ENCODE assay signal across 8 cellular contexts in the genomic region with DNA sequence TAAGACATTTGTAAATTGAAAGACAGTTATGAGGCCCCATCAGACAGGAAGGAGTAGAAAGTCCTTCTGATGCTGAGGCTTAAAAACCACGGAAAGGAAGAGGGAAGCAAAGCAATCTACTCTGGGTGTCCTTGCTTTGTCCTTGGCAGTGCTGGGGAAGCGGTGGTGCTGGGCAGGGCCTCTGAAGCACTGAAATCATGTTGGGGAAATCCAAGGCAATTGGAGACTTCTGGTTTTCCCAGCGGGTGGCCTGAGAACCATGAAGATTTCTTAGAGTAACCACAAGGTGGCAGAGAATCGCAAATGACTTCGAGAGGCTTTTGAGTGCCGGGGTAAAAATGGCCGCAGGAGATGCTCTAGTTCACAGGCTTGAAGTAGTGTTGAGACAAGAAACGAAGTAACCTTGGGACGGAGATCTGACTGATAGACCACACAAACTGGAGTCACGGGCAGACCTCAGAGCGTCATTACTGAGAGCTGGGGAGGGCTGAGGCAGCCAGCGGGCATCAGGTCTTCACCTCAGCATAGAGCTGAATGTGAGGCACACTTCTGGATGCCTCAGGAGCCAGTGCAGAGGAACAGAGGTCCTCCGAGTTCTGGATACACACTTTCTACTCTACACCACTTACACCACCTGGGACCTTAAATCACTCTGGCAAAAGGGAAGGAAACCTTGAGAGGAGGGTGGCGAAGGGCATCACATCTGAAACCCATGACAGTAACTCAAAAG.
DNase-seq lines count a peak whose midpoint lies in the region; ATAC-seq and TF ChIP-seq lines count a peak whose summit lies in the region.

No MANE protein-coding gene starts in this region.

- H3K9ac ChIP-seq in NT2/D1 (ENCODE audit: insufficient read length, low read depth): no peak overlapping the region

- H3K36me3 ChIP-seq in breast epithelium (no peaks in the 10 kb centered on the region), NT2/D1 (ENCODE audit: insufficient read depth, insufficient read length, low read length) (no peaks in the 10 kb centered on the region)

- no peaks in the 10 kb centered on the region for H3K36me3 Mint-ChIP-seq in MCF 10A (ENCODE audit: insufficient read depth, unreplicated experiment)

- H3K9me3 Mint-ChIP-seq in MCF 10A (ENCODE audit: unreplicated experiment): no peaks in the 10 kb centered on the region

- H3K27me3 Mint-ChIP-seq in MCF 10A (ENCODE audit: insufficient read depth, unreplicated experiment): no peaks in the 10 kb centered on the region

- peaks cover 8% of the 10 kb centered on the region for H3K4me1 Mint-ChIP-seq in MCF 10A (ENCODE audit: insufficient read depth, unreplicated experiment)

- POLR2A ChIA-PET in MCF 10A (lab: Yijun Ruan, JAX): no interaction called here

- H3K27me3 ChIP-seq in breast epithelium (no peaks in the 10 kb centered on the region), NT2/D1 (ENCODE audit: insufficient read depth, insufficient read length) (no peaks in the 10 kb centered on the region), foreskin keratinocyte (no peaks in the 10 kb centered on the region)

- H3K4me3 ChIP-seq in breast epithelium: no peak overlapping the region
- H3K4me3 ChIP-seq in NT2/D1 (ENCODE audit: insufficient read length, low read depth): no peak overlapping the region

- no TSS peak for BruUV-seq in MCF 10A (replicated peaks; lab: Mats Ljungman, UMichigan)

- ATAC-seq in HG02943 (IDR thresholded peaks at IDR 0.05; ENCODE audit: low read depth, unreplicated experiment) (peak; percentile 59), foreskin keratinocyte (peak; percentile 58)

- no peak for TF ChIP-seq POLR2A in breast epithelium (IDR thresholded peaks at IDR 0.05)

- H3K9me3 ChIP-seq in breast epithelium: no peaks in the 10 kb centered on the region
- no peaks in the 10 kb centered on the region for H3K9me3 ChIP-seq in NT2/D1 (ENCODE audit: insufficient read depth, low read length)

- H3K4me1 ChIP-seq in breast epithelium (no peaks in the 10 kb centered on the region), NT2/D1 (ENCODE audit: insufficient read depth, insufficient read length) (no peaks in the 10 kb centered on the region), foreskin keratinocyte (no peaks in the 10 kb centered on the region)

- peak; percentile 38 for TF ChIP-seq CTCF in MCF 10A (IDR thresholded peaks at IDR 0.05; ENCODE audit: unreplicated experiment)
- peak in 1 of 3 donors; percentile 27 for TF ChIP-seq CTCF in breast epithelium (IDR thresholded peaks at IDR 0.05)
- TF ChIP-seq CTCF in foreskin keratinocyte (conservative IDR thresholded peaks at IDR 0.05): peak; percentile 58

- no peak overlapping the region for H3K4me3 Mint-ChIP-seq in MCF 10A (ENCODE audit: unreplicated experiment)

- H3K27ac ChIP-seq in breast epithelium: no peak overlapping the region
- H3K27ac ChIP-seq in foreskin keratinocyte: no peak overlapping the region

- CTCF ChIA-PET in MCF 10A (lab: Yijun Ruan, JAX): interaction anchor here (0.7 to 8.1 kb wide), 8 partner anchors 15 to 279 kb away, joined by 3 to 116 read pairs (median 5); no protein-coding TSS in a partner anchor

- intact Hi-C loops in MCF 10A (cut with micrococcal nuclease): loop anchor here (1.0 to 5.0 kb wide), 2 partner anchors 463 to 621 kb away; no protein-coding TSS in a partner anchor
- intact Hi-C loops in breast epithelium (cut with DNase I; ENCODE audit: low total_unique reads): no loop called here

- no peak overlapping the region for H3K27ac Mint-ChIP-seq in MCF 10A (ENCODE audit: low read depth, unreplicated experiment)

- DNase-seq in MCF 10A (ENCODE audit: unreplicated experiment) (peak; percentile 77), breast epithelium (ENCODE audit: low spot score in 2 of 2) (no peak), NT2/D1 (ENCODE audit: low read depth, low spot score) (peak; percentile 28), foreskin keratinocyte (no peak)
- DNase-seq in activated CD8-positive, alpha-beta memory T cell treated with anti-CD3 and anti-CD28 coated beads, Interleukin-2, amount 50 U/mL, for 48 hours: peak; percentile 59
- DNase-seq in stimulated activated CD4-positive, alpha-beta T cell treated with anti-CD3 and anti-CD28 coated beads, Interleukin-12 subunit alpha, Interleukin-12 subunit beta, amount 100 ng/mL, for 24 hours (ENCODE audit: low read depth in 2 of 2): peak; percentile 24 to 28
- no peak for DNase-seq in NK-92 treated with Interleukin-12 subunit alpha and Interleukin-12 subunit beta, amount 100 ng/mL, for 24 hours (lab: John Stamatoyannopoulos, UW)

Comparison
In these comparisons a context has a peak if more than half of its experiments do, and no peak if none do; other contexts are left out.
1. DNase-seq: peak in MCF 10A (single experiment), NT2/D1 (single experiment), activated CD8-positive, alpha-beta memory T cell treated with anti-CD3 and anti-CD28 coated beads, Interleukin-2, amount 50 U/mL, for 48 hours (single experiment) and stimulated activated CD4-positive, alpha-beta T cell treated with anti-CD3 and anti-CD28 coated beads, Interleukin-12 subunit alpha, Interleukin-12 subunit beta, amount 100 ng/mL, for 24 hours (2 of 2); none in breast epithelium (0 of 2), foreskin keratinocyte (0 of 2) and NK-92 treated with Interleukin-12 subunit alpha and Interleukin-12 subunit beta, amount 100 ng/mL, for 24 hours (single experiment).